ENCODE assay signal across 1 cellular context in the genomic region with DNA sequence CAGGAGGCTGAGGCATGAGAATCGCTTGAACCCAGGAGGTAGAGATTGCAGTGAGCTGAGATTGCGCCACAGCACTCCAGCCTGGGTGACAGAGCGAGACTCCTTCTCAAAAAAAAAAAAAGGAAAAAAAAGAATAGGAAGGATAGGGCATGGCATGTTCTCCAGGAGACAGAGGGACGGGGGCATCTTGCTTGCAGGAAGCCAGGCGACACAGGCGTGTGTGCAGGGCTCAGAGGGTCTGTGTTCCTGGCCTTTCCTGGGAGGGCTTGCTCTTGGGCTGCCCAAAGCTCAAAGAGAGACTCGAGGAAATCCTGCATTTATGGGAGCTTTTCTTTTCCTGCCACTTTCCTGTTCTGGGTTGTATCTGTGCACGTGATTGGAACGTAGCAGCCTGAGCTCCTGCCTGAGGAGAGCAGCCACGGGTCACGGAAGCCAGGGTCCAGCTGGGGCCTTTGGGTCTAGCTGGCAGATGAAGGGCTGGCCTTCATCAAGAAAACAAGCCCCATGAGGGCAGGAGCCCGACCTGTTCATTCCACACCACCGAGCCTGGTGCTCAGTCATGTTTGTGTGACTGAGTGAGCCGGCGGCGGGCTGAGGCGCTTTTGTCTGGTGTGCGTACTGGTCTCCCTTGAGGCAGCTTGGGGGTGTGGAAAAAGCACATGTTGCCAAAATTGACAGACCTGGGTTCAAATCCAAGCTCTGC.
TF ChIP-seq lines count a peak whose summit lies in the region.

No MANE protein-coding gene starts in this region.

TF ChIP-seq in H1, 55 proteins besides CTCF, POLR2A, EP300 and RAD21:
- TF ChIP-seq TAF1 (IDR thresholded peaks at IDR 0.05; ENCODE audit: low read depth, low read length) = no peak
